17 cellular contexts compared by ENCODE assay signal in genomic region chr7:19400771-19401254, GRCh38.
DNase-seq lines count a peak whose midpoint lies in the region; ATAC-seq and TF ChIP-seq lines count a peak whose summit lies in the region.
"Had no signal": no experiment of that assay in that cellular context is flagged by ENCODE, and none has a peak within 500 bp of the region (broad histone marks: within the 10 kb centered on the region; RNA-seq: fewer than 3 reads in every experiment).

No MANE protein-coding gene starts in this region.

- no peak for TF ChIP-seq CTCF in fibroblast of villous mesenchyme (IDR thresholded peaks at IDR 0.05; ENCODE audit: insufficient read depth, low read depth, low read length)
- no peak for TF ChIP-seq CTCF in RWPE1 (conservative IDR thresholded peaks at IDR 0.05; ENCODE audit: low read depth)
- no peak for TF ChIP-seq CTCF in PC-3 (conservative IDR thresholded peaks at IDR 0.05; ENCODE audit: low read depth, low read length)

- H4K20me1 ChIP-seq in PC-3 (ENCODE audit: low read length): no peaks in the 10 kb centered on the region

- no peak overlapping the region for H3K4me2 ChIP-seq in PC-3 (ENCODE audit: low read length)

- no peaks in the 10 kb centered on the region for H3K27me3 ChIP-seq in PC-3 (ENCODE audit: low read length)

- no TSS peak for BruUV-seq in PC-3 (replicated peaks; lab: Mats Ljungman, UMichigan)

- H3K79me2 ChIP-seq in PC-3 (ENCODE audit: low read length): no peaks in the 10 kb centered on the region

- intact Hi-C loops in PC-3 (cut with micrococcal nuclease): loop anchor here (10.0 kb wide), 1 partner anchor 106 kb away; no protein-coding TSS in a partner anchor

- H2AFZ ChIP-seq in PC-3 (ENCODE audit: low read length): no peak overlapping the region

- no peak overlapping the region for H3K27ac ChIP-seq in RWPE1
- no peak overlapping the region for H3K27ac ChIP-seq in PC-3 (ENCODE audit: low read length)

- no peak for ATAC-seq in PC-3

- H3K9me2 ChIP-seq in PC-3 (replicated peaks; ENCODE audit: low read length): no peaks in the 10 kb centered on the region

- H3K9ac ChIP-seq in PC-3 (ENCODE audit: low read length): no peak overlapping the region

- peaks cover 42% of the 10 kb centered on the region for H3K4me1 ChIP-seq in PC-3 (ENCODE audit: insufficient read depth, low read length)
- H3K4me1 ChIP-seq: BE2C had no signal

- no peak overlapping the region for H3K4me3 ChIP-seq in fibroblast of villous mesenchyme (ENCODE audit: low read depth, low read length)
- H3K4me3 ChIP-seq in PC-3 (ENCODE audit: low read length): no peak overlapping the region
- H3K4me3 ChIP-seq: HAP-1 had no signal

- no peaks in the 10 kb centered on the region for H3K36me3 ChIP-seq in PC-3 (ENCODE audit: low read depth, low read length)
- H3K36me3 ChIP-seq: BE2C, HAP-1 had no signal

- POLR2A ChIA-PET in HEK293T (lab: Yijun Ruan, JAX) (no interaction called here), RWPE1 (lab: Yijun Ruan, JAX; ENCODE audit: low non-redundant PET) (no interaction called here), PC-3 (lab: Charles Lee; ENCODE audit: unreplicated experiment) (no interaction called here)

- no peak for DNase-seq in HEK293T (ENCODE audit: extremely low spot score)
- peak; percentile 57 for DNase-seq in NCI-H82 (lab: John Stamatoyannopoulos, UW)
- DNase-seq in fibroblast of villous mesenchyme (ENCODE audit: low read depth): peak; percentile 68
- no peak for DNase-seq in iPS-NIHi7 (ENCODE audit: extremely low spot score)
- DNase-seq in RWPE1 (ENCODE audit: low spot score): no peak
- no peak for DNase-seq in PC-3
- DNase-seq in NCI-H2171 treated with DMSO at 0.1 percent for 48 hours (lab: John Stamatoyannopoulos, UW): no peak
- DNase-seq: BE2C; C1 segment of cervical spinal cord; CD4-positive, CD25-positive, alpha-beta regulatory T cell; CD8-positive, alpha-beta memory T cell; COR-L47; DMS 273 treated with DMSO at 0.1 percent for 48 hours; DMS53; DND-41; EL had no signal

- CTCF ChIA-PET in HEK293T (lab: Yijun Ruan, JAX) (interaction anchor here (0.6 kb wide), 1 partner anchor 1879 kb away, joined by 3 read pairs; no protein-coding TSS in a partner anchor), RWPE1 (lab: Yijun Ruan, JAX) (no interaction called here), PC-3 (lab: Charles Lee) (no interaction called here)

- peaks cover 3% of the 10 kb centered on the region for H3F3A ChIP-seq in PC-3 (ENCODE audit: low read length, unreplicated experiment)

- no peaks in the 10 kb centered on the region for H3K9me3 ChIP-seq in PC-3 (ENCODE audit: low read length)
- H3K9me3 ChIP-seq: BE2C, HAP-1 had no signal

TF ChIP-seq in HEK293T, 16 proteins besides CTCF, POLR2A, EP300 and RAD21:
- TF ChIP-seq, protein P1, sequence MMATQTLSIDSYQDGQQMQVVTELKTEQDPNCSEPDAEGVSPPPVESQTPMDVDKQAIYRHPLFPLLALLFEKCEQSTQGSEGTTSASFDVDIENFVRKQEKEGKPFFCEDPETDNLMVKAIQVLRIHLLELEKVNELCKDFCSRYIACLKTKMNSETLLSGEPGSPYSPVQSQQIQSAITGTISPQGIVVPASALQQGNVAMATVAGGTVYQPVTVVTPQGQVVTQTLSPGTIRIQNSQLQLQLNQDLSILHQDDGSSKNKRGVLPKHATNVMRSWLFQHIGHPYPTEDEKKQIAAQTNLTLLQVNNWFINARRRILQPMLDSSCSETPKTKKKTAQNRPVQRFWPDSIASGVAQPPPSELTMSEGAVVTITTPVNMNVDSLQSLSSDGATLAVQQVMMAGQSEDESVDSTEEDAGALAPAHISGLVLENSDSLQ (IDR thresholded peaks at IDR 0.05): peak; percentile 86
- TF ChIP-seq LEF1 (IDR thresholded peaks at IDR 0.05; ENCODE audit: borderline replicate concordance): no peak
TF ChIP-seq in HEK293T: peak in this region for 1.

Comparison
In these comparisons a context has a peak if more than half of its experiments do, and no peak if none do; other contexts are left out.
1. DNase-seq: peak in NCI-H82 (single experiment) and fibroblast of villous mesenchyme (single experiment); none in HEK293T (single experiment), iPS-NIHi7 (single experiment), RWPE1 (single experiment), PC-3 (single experiment) and NCI-H2171 treated with DMSO at 0.1 percent for 48 hours (single experiment).